In the genomic region with DNA sequence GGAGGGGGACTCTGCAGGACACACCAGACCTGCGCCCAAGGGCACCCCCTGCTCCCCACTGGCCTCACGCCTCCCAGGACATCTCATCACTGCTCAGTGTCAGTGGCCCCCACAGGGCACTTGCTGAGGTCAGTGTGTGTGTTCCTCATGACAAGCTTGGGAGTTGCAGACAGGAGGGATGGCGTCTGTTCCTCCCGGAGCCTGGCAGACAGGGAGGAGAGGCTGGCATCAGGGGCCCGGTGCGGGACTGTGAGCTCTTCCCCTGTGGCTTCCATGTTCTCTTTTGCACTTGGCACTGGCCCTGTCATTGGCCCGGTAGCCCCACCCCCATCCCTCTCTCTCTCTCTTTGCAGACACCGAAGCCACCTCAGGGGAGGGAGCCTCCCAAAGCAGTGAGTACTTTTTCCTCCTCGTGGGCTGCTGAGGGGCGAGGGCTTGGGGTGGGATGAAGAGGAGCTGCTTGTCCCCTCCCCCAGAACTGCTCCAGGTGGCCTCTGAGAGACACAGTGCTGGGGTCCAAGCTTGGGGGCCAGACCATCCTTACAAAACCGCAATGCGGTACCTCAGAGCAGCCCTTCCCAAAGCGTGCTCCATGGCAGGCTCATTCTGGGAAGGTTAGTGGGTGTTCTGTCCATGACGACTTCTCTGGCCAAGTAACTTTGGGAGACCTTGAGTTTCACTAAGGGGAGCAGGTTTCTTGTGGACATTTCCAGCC, we compare ENCODE assay signal across 23 cellular contexts.
DNase-seq lines count a peak whose midpoint lies in the region; ATAC-seq and TF ChIP-seq lines count a peak whose summit lies in the region.
"Had no signal": no experiment of that assay in that cellular context is flagged by ENCODE, and none has a peak within 500 bp of the region (broad histone marks: within the 10 kb centered on the region; RNA-seq: fewer than 3 reads in every experiment).

No MANE protein-coding gene starts in this region.

- H3K9me3 ChIP-seq in body of pancreas (no peaks in the 10 kb centered on the region), testis (no peaks in the 10 kb centered on the region)

- no peaks in the 10 kb centered on the region for H3K36me3 Mint-ChIP-seq in natural killer cell

- H3K27me3 ChIP-seq in body of pancreas, result no peaks in the 10 kb centered on the region
- H3K27me3 ChIP-seq in testis, result no peaks in the 10 kb centered on the region
- H3K27me3 ChIP-seq: neural progenitor cell had no signal

- H3K36me3 ChIP-seq in body of pancreas (replicated peaks in 1 of 2; ENCODE audit: insufficient read depth in 1 of 2, low read depth in 2 of 2) (no peaks in the 10 kb centered on the region), testis (ENCODE audit: low read depth, missing control alignments) (no peaks in the 10 kb centered on the region)
- H3K36me3 ChIP-seq: neural progenitor cell had no signal

- H3K4me1 ChIP-seq in body of pancreas, result no peaks in the 10 kb centered on the region
- H3K4me1 ChIP-seq in testis, result no peaks in the 10 kb centered on the region
- H3K4me1 ChIP-seq: neural progenitor cell had no signal

- H3K4me1 Mint-ChIP-seq in natural killer cell, result no peaks in the 10 kb centered on the region
- H3K4me1 Mint-ChIP-seq: central memory CD8-positive, alpha-beta T cell; neural progenitor cell had no signal

- no peaks in the 10 kb centered on the region for H3K27me3 Mint-ChIP-seq in natural killer cell (ENCODE audit: low read depth in 2 of 2)

- DNase-seq in activated CD8-positive, alpha-beta memory T cell treated with anti-CD3 and anti-CD28 coated beads for 24 hours, result peak; percentile 45
- DNase-seq in activated CD8-positive, alpha-beta memory T cell treated with anti-CD3 and anti-CD28 coated beads, Interleukin-2, amount 50 U/mL, for 4 hours, result no peak
- peak in 3 of 4 donors; percentile 4 to 9 (median 7) for DNase-seq in body of pancreas
- DNase-seq in natural killer cell, result peak; percentile 11
- DNase-seq in testis, result peak; percentile 6
- DNase-seq in cerebellar cortex (ENCODE audit: low spot score), result no peak
- DNase-seq: activated CD4-positive, alpha-beta T cell treated with anti-CD3 and anti-CD28 coated beads for 4 hours; activated naive CD4-positive, alpha-beta T cell treated with Interleukin-2 at 50 U/mL for 16 hours; activated T-cell treated with anti-CD3 and anti-CD28 coated beads, Interleukin-2, amount 50 U/mL, for 1 hour; amniotic stem cell; effector CD4-positive, alpha-beta T cell; GDM1; GM23248; midbrain; NCI-H146; NCI-H2171; NCI-H526 treated with DMSO at 0.1 percent for 48 hours; stimulated activated CD4-positive, alpha-beta T cell treated with anti-CD3 and anti-CD28 coated beads, Interleukin-12 subunit alpha, Interleukin-12 subunit beta, amount 100 ng/mL, for 4 hours had no signal

- ATAC-seq in body of pancreas (no peak), natural killer cell (no peak), HG02981 (IDR thresholded peaks at IDR 0.05; ENCODE audit: unreplicated experiment) (no peak), GM21619 (IDR thresholded peaks at IDR 0.05; ENCODE audit: unreplicated experiment) (no peak)

- H3K9me3 Mint-ChIP-seq in natural killer cell, result no peaks in the 10 kb centered on the region
- H3K9me3 Mint-ChIP-seq: central memory CD8-positive, alpha-beta T cell; neural progenitor cell had no signal

- no peak overlapping the region for H3K4me3 Mint-ChIP-seq in natural killer cell
- H3K4me3 Mint-ChIP-seq: central memory CD8-positive, alpha-beta T cell; neural progenitor cell had no signal

- intact Hi-C loops in body of pancreas (cut with DNase I) (no loop called here), natural killer cell (cut with micrococcal nuclease) (no loop called here), testis (cut with DNase I; ENCODE audit: low total_unique reads) (no loop called here)

- H3K27ac Mint-ChIP-seq in natural killer cell, result no peak overlapping the region
- H3K27ac Mint-ChIP-seq: neural progenitor cell had no signal

- no peak overlapping the region for H3K4me3 ChIP-seq in body of pancreas
- no peak overlapping the region for H3K4me3 ChIP-seq in testis
- H3K4me3 ChIP-seq: GM23248, neural progenitor cell had no signal

- TF ChIP-seq POLR2A in body of pancreas (IDR thresholded peaks at IDR 0.05) (no peak), testis (IDR thresholded peaks at IDR 0.05) (no peak)

- 91% methylated on average over 11 to 14 of the region's 14 CpGs for WGBS in body of pancreas, 2 donors
- WGBS in testis, 2 donors, result 80 to 90% methylated on average over 3 to 14 of the region's 14 CpGs

- TF ChIP-seq CTCF in body of pancreas (IDR thresholded peaks at IDR 0.05) (no peak), natural killer cell (IDR thresholded peaks at IDR 0.05) (no peak), testis (IDR thresholded peaks at IDR 0.05) (no peak)

- H3K27ac ChIP-seq in body of pancreas, result no peak overlapping the region
- no peak overlapping the region for H3K27ac ChIP-seq in testis
- H3K27ac ChIP-seq: C4-2B, GM23248, neural progenitor cell had no signal

Comparison
In these comparisons a context has a peak if more than half of its experiments do, and no peak if none do; other contexts are left out.
1. DNase-seq: peak in activated CD8-positive, alpha-beta memory T cell treated with anti-CD3 and anti-CD28 coated beads for 24 hours (single experiment), body of pancreas (3 of 4), natural killer cell (single experiment) and testis (single experiment); none in activated CD8-positive, alpha-beta memory T cell treated with anti-CD3 and anti-CD28 coated beads, Interleukin-2, amount 50 U/mL, for 4 hours (single experiment) and cerebellar cortex (single experiment).